ENCODE assay signal across 18 cellular contexts in genomic region chr4:118225521-118225920, GRCh38.
DNase-seq lines count a peak whose midpoint lies in the region; ATAC-seq, FAIRE-seq and TF ChIP-seq lines count a peak whose summit lies in the region.
"Had no signal": no experiment of that assay in that cellular context is flagged by ENCODE, and none has a peak within 500 bp of the region (broad histone marks: within the 10 kb centered on the region; RNA-seq: fewer than 3 reads in every experiment).

No MANE protein-coding gene starts in this region.

- H3K27me3 Mint-ChIP-seq in CD4-positive, alpha-beta T cell, result peaks cover 8% of the 10 kb centered on the region
- H3K27me3 Mint-ChIP-seq: CD4-positive, CD25-positive, alpha-beta regulatory T cell had no signal

- no peak overlapping the region for H3K27ac Mint-ChIP-seq in CD4-positive, alpha-beta T cell
- H3K27ac Mint-ChIP-seq: CD4-positive, CD25-positive, alpha-beta regulatory T cell had no signal

- no peaks in the 10 kb centered on the region for H3K9me3 Mint-ChIP-seq in CD4-positive, alpha-beta T cell
- H3K9me3 Mint-ChIP-seq: CD4-positive, CD25-positive, alpha-beta regulatory T cell had no signal

- ATAC-seq in CD4-positive, alpha-beta T cell (ENCODE audit: poor library complexity), result no peak
- ATAC-seq in HG02973 (IDR thresholded peaks at IDR 0.05; ENCODE audit: unreplicated experiment), result no peak

- H3K4me3 ChIP-seq in HFF-Myc (replicated peaks; ENCODE audit: low read depth, low read length) (no peak overlapping the region), small intestine (ENCODE audit: low read depth in 1 of 2, low read length in 2 of 2) (no peak overlapping the region)
- H3K4me3 ChIP-seq: GM23248, HAP-1 had no signal

- no peak for DNase-seq in D721Med (ENCODE audit: insufficient read length, low spot score)
- DNase-seq in HFF-Myc (ENCODE audit: extremely low read depth, low read depth), result peak; percentile 17
- peak; percentile 30 for DNase-seq in fibroblast of peridontal ligament (ENCODE audit: extremely low read depth)
- DNase-seq in small intestine, result peak; percentile 2
- no peak for DNase-seq in CD4-positive, alpha-beta T cell
- DNase-seq: BE2C; C1 segment of cervical spinal cord; Caco-2; CD4-positive, CD25-positive, alpha-beta regulatory T cell; DMS53; DND-41; GM23248; KG1 had no signal

- peak; percentile 63 for FAIRE-seq in D721Med (lab: Jason Lieb, UNC)
- no peak for FAIRE-seq in small intestine (lab: Jason Lieb, UNC)
- FAIRE-seq: G401.6, GM12891, GM19239 had no signal

- no peaks in the 10 kb centered on the region for H3K9me3 ChIP-seq in small intestine (ENCODE audit: control insufficient read depth, low read depth)
- no peaks in the 10 kb centered on the region for H3K9me3 ChIP-seq in CD4-positive, alpha-beta T cell (ENCODE audit: control insufficient read depth, low read length)
- H3K9me3 ChIP-seq: BE2C, Caco-2, HAP-1 had no signal

- no peaks in the 10 kb centered on the region for H3K4me1 ChIP-seq in small intestine (ENCODE audit: control insufficient read depth in 2 of 2, insufficient read depth in 1 of 2, low read depth in 1 of 2, low read length in 1 of 2)
- H3K4me1 ChIP-seq: BE2C, Caco-2, HAP-1 had no signal

- no peaks in the 10 kb centered on the region for H3K27me3 ChIP-seq in small intestine (ENCODE audit: control insufficient read depth in 2 of 2, insufficient read depth in 2 of 2, low read length in 2 of 2)
- no peaks in the 10 kb centered on the region for H3K27me3 ChIP-seq in CD4-positive, alpha-beta T cell (ENCODE audit: control insufficient read depth, insufficient read depth, low read length)
- H3K27me3 ChIP-seq: BE2C had no signal

- no peaks in the 10 kb centered on the region for H3K4me1 Mint-ChIP-seq in CD4-positive, alpha-beta T cell (ENCODE audit: low read depth)
- H3K4me1 Mint-ChIP-seq: CD4-positive, CD25-positive, alpha-beta regulatory T cell had no signal

- no peaks in the 10 kb centered on the region for H3K36me3 ChIP-seq in small intestine (ENCODE audit: control insufficient read depth in 2 of 2, insufficient read depth in 2 of 2, low read length in 2 of 2)
- H3K36me3 ChIP-seq: BE2C, HAP-1 had no signal

- WGBS in small intestine, 3 donors, result 34 to 62% (median 42%) methylated on average over 4 of the region's 4 CpGs

- H3K27ac ChIP-seq in small intestine (ENCODE audit: low read depth in 1 of 2, low read length in 1 of 2), result no peak overlapping the region
- H3K27ac ChIP-seq in CD4-positive, alpha-beta T cell (ENCODE audit: low read depth, low read length), result no peak overlapping the region
- H3K27ac ChIP-seq: GM23248 had no signal

- CTCF ChIA-PET in CD4-positive, alpha-beta T cell (lab: Charles Lee), result no interaction called here

- POLR2A ChIA-PET in CD4-positive, alpha-beta T cell (lab: Charles Lee), result no interaction called here

- no peaks in the 10 kb centered on the region for H3K36me3 Mint-ChIP-seq in CD4-positive, alpha-beta T cell (ENCODE audit: low read depth)
- H3K36me3 Mint-ChIP-seq: CD4-positive, CD25-positive, alpha-beta regulatory T cell had no signal

- no peak overlapping the region for H3K4me3 Mint-ChIP-seq in CD4-positive, alpha-beta T cell
- H3K4me3 Mint-ChIP-seq: CD4-positive, CD25-positive, alpha-beta regulatory T cell had no signal

- TF ChIP-seq CTCF in D721Med (IDR thresholded peaks at IDR 0.05; ENCODE audit: insufficient read depth, missing control alignments) (no peak), HFF-Myc (IDR thresholded peaks at IDR 0.05; ENCODE audit: low read depth, low read length, missing control alignments) (no peak)
- no peak for TF ChIP-seq CTCF in CD4-positive, alpha-beta T cell (IDR thresholded peaks at IDR 0.05)

- intact Hi-C loops in CD4-positive, alpha-beta T cell (cut with DNase I, micrococcal nuclease), result loop anchor here in 1 of 2 experiments (5.0 kb wide), 1 partner anchor 778 kb away; no protein-coding TSS in a partner anchor

Comparison
In these comparisons a context has a peak if more than half of its experiments do, and no peak if none do; other contexts are left out.
1. DNase-seq: peak in HFF-Myc (single experiment), fibroblast of peridontal ligament (single experiment) and small intestine (single experiment); none in D721Med (single experiment) and CD4-positive, alpha-beta T cell (0 of 10).